Comparison of ENCODE assay signal across 17 cellular contexts in the genomic region with DNA sequence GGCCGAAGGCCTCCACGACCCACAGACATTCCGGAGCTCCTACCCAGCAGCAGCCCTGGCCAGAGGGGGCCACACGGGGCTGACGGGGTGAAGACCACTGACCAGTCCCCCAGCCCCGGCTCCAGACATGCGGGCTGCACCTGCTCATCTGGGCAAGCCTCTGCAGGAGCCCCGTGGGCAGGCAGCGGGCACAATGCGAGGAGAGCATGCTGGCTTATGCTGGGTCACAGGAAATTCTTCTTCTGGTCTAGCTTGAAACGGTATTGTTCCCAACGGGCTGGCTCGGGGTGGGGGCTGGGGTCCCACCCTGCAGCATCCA. TPM values are rescaled to one million over a fixed set of nuclear protein-coding genes. Genes with fewer than 3 reads are reported as not detected.
A peak's percentile ranks its signal among the peaks of the same experiment; 100 is the strongest.
DNase-seq lines count a peak whose midpoint lies in the region; ATAC-seq and TF ChIP-seq lines count a peak whose summit lies in the region.
"Had no signal": no experiment of that assay in that cellular context is flagged by ENCODE, and none has a peak within 500 bp of the region (broad histone marks: within the 10 kb centered on the region; RNA-seq: fewer than 3 reads in every experiment).

No MANE protein-coding gene starts in this region.

- H3K79me2 ChIP-seq in SK-N-SH (ENCODE audit: insufficient read depth) = no peaks in the 10 kb centered on the region

- H3K9ac ChIP-seq in SK-N-SH (no peak overlapping the region), iPS-15b (ENCODE audit: low read depth, low read length) (no peak overlapping the region)
- H3K9ac ChIP-seq: GM23248 had no signal

- H3K9me3 ChIP-seq in SK-N-SH = no peaks in the 10 kb centered on the region
- no peaks in the 10 kb centered on the region for H3K9me3 ChIP-seq in Panc1 (ENCODE audit: control insufficient read depth, insufficient read depth, low read depth, low read length)
- no peaks in the 10 kb centered on the region for H3K9me3 ChIP-seq in iPS-15b (ENCODE audit: control insufficient read depth, insufficient read depth, low read length)
- H3K9me3 ChIP-seq in upper lobe of right lung = no peaks in the 10 kb centered on the region

- WGBS in SK-N-SH (ENCODE audit: low lambda C conversion rate) = 24% methylated on average over 7 of the region's 13 CpGs

- in situ Hi-C loops in Panc1 (cut with HindIII; ENCODE audit: low pct_unique_long_range_greater_than_20kb, low sequenced_read_pairs) = no loop called here

- CTCF ChIA-PET in SK-N-SH (lab: Yijun Ruan, JAX) (interaction anchor here (0.6 to 5.2 kb wide), 4 partner anchors 9 to 1231 kb away, joined by 3 to 38 read pairs (median 5); a partner anchor contains a TSS), Panc1 (lab: Charles Lee) (no interaction called here)

- no peak for DNase-seq in SK-N-SH
- no peak for DNase-seq in Panc1 (ENCODE audit: low read depth, low spot score)
- DNase-seq in upper lobe of right lung = peak; percentile 61
- DNase-seq in T-helper 1 cell = no peak
- DNase-seq in HT-29 (ENCODE audit: low spot score) = no peak
- DNase-seq: ACHN; CD4-positive, alpha-beta T cell; DMS79; GDM1; GM23248; HCEC 1CT; KG1 had no signal

- H3F3A ChIP-seq in SK-N-SH (replicated peaks; ENCODE audit: insufficient read depth) = no peaks in the 10 kb centered on the region

- H3K27ac ChIP-seq in SK-N-SH (ENCODE audit: low read depth in 2 of 2, low read length in 1 of 2) (no peak overlapping the region), Panc1 (ENCODE audit: low read length) (no peak overlapping the region), upper lobe of right lung (no peak overlapping the region)
- H3K27ac ChIP-seq: C4-2B, GM23248 had no signal

- H3K4me3 ChIP-seq in SK-N-SH (ENCODE audit: low read depth in 2 of 2, low read length in 1 of 2) = no peak overlapping the region
- no peak overlapping the region for H3K4me3 ChIP-seq in Panc1 (ENCODE audit: low read depth in 2 of 2, low read length in 2 of 2)
- H3K4me3 ChIP-seq in iPS-15b (ENCODE audit: low read depth, low read length) = peak overlapping the region; percentile 13
- H3K4me3 ChIP-seq in upper lobe of right lung = no peak overlapping the region
- H3K4me3 ChIP-seq: GM23248 had no signal

- POLR2A ChIA-PET in SK-N-SH (lab: Yijun Ruan, JAX) = no interaction called here
- POLR2A ChIA-PET in Panc1 (lab: Charles Lee) = no interaction called here

- H3K4me1 ChIP-seq in SK-N-SH (ENCODE audit: control insufficient read depth in 1 of 2, insufficient read depth in 2 of 2, low read depth in 1 of 2, low read length in 1 of 2) (peaks cover 0 to 13% of the 10 kb centered on the region in 2 experiments; a peak in 1 of 4 replicates), Panc1 (ENCODE audit: control insufficient read depth, insufficient read depth, low read length) (peaks cover 26% of the 10 kb centered on the region), iPS-15b (ENCODE audit: control insufficient read depth, insufficient read depth, low read length) (peaks cover 8% of the 10 kb centered on the region), upper lobe of right lung (peaks cover 6% of the 10 kb centered on the region)

- no peak for TF ChIP-seq EP300 in SK-N-SH (IDR thresholded peaks at IDR 0.05; ENCODE audit: borderline replicate concordance in 1 of 2, low read depth in 1 of 2, low read length in 1 of 2)

- no peak overlapping the region for H2AFZ ChIP-seq in SK-N-SH (ENCODE audit: low read depth)
- H2AFZ ChIP-seq: GM23248 had no signal

- peak; percentile 14 for ATAC-seq in SK-N-SH treated with all-trans-retinoic acid at 6 μM for 48 hours
- peak; percentile 14; the same call in 1 of the 2 replicates for ATAC-seq in Panc1
- no peak for ATAC-seq in upper lobe of right lung

- H3K4me2 ChIP-seq in SK-N-SH = no peak overlapping the region

- no peak for TF ChIP-seq CTCF in SK-N-SH (IDR thresholded peaks at IDR 0.05)
- TF ChIP-seq CTCF in Panc1 (IDR thresholded peaks at IDR 0.05) = no peak
- TF ChIP-seq CTCF in upper lobe of right lung (IDR thresholded peaks at IDR 0.05) = no peak

- BruUV-seq in Panc1 (replicated peaks; lab: Mats Ljungman, UMichigan) = no TSS peak

- no peaks in the 10 kb centered on the region for H3K9me2 ChIP-seq in SK-N-SH

- H3K27me3 ChIP-seq in SK-N-SH (ENCODE audit: insufficient read depth) (peaks cover 45% of the 10 kb centered on the region), Panc1 (ENCODE audit: control insufficient read depth, insufficient read depth, low read length) (peaks cover 2% of the 10 kb centered on the region; the same call in 1 of the 2 replicates), iPS-15b (ENCODE audit: control insufficient read depth, insufficient read depth, low read length) (peaks cover 81% of the 10 kb centered on the region), upper lobe of right lung (peaks cover 84% of the 10 kb centered on the region)

- intact Hi-C loops in Panc1 (cut with micrococcal nuclease; ENCODE audit: unreplicated experiment) = no loop called here
- intact Hi-C loops in upper lobe of right lung (cut with DNase I) = no loop called here

- H4K20me1 ChIP-seq in SK-N-SH (ENCODE audit: insufficient read depth) = no peaks in the 10 kb centered on the region

- no peak for TF ChIP-seq RAD21 in SK-N-SH (IDR thresholded peaks at IDR 0.05; ENCODE audit: low read length)

- H3K36me3 ChIP-seq in SK-N-SH (replicated peaks in 1 of 2; ENCODE audit: control insufficient read depth in 1 of 2, insufficient read depth in 2 of 2, low read length in 1 of 2) (no peaks in the 10 kb centered on the region), Panc1 (ENCODE audit: control insufficient read depth, insufficient read depth, low read length) (no peaks in the 10 kb centered on the region), iPS-15b (ENCODE audit: control insufficient read depth, insufficient read depth, low read length) (no peaks in the 10 kb centered on the region), upper lobe of right lung (no peaks in the 10 kb centered on the region)

TF ChIP-seq in SK-N-SH treated with all-trans-retinoic acid at 6 μM for 48 hours, 23 proteins besides CTCF, POLR2A, EP300 and RAD21 (continues in another document):
- TF ChIP-seq ZNF565 (CRISPR knock-in tag; conservative IDR thresholded peaks at IDR 0.05; ENCODE audit: low read depth) = no peak
- TF ChIP-seq ZFP3 (CRISPR knock-in tag; IDR thresholded peaks at IDR 0.05) = no peak
- TF ChIP-seq OSR1 (CRISPR knock-in tag; IDR thresholded peaks at IDR 0.05) = no peak

TF ChIP-seq in SK-N-SH, 30 proteins besides CTCF, POLR2A, EP300 and RAD21:
- no peak for TF ChIP-seq MEF2A (IDR thresholded peaks at IDR 0.05; ENCODE audit: borderline replicate concordance, low read depth)
- TF ChIP-seq ELF1 (IDR thresholded peaks at IDR 0.05) = no peak
- no peak for TF ChIP-seq POLR2AphosphoS5 (IDR thresholded peaks at IDR 0.05; ENCODE audit: low read depth, low read length)

RNA-seq across cellular contexts. Expression of a gene that starts 1.4 kb away (rescaled TPM):
- 0.03 TPM in 1 of 2 replicates, not detected in the other for polyA plus RNA-seq in SK-N-SH (2012; rRNA removed)
- polyA plus RNA-seq in SK-N-SH (2012; cell fraction: cytosol; rRNA removed) = not detected in 2 replicates
- not detected in 2 replicates for polyA plus RNA-seq in SK-N-SH (2012; cell fraction: nucleus; rRNA removed)
- 3.3 TPM for total RNA-seq in Panc1 (2021; ENCODE audit: unreplicated experiment)
- polyA plus RNA-seq in Panc1 (2012; ENCODE audit: insufficient read length) = 2.3 TPM
- not detected for total RNA-seq in upper lobe of right lung
- total RNA-seq in HT-29 (2014; rRNA removed; shearing (Covaris generic)) = not detected in 2 replicates
- total RNA-seq: CD4-positive, alpha-beta T cell; Daoy; GM23248 had no signal
- polyA plus RNA-seq: BJ, GM23248 had no signal

RNA-seq across cellular contexts. Expression of a gene that starts 23.4 kb away (rescaled TPM):
- 30.1 and 31.4 TPM in 2 replicates for polyA plus RNA-seq in SK-N-SH (2012; rRNA removed)
- polyA plus RNA-seq in SK-N-SH (2012; cell fraction: cytosol; rRNA removed) = 17.1 and 26.6 TPM in 2 replicates
- polyA plus RNA-seq in SK-N-SH (2012; cell fraction: nucleus; rRNA removed) = 11.1 and 11.7 TPM in 2 replicates
- total RNA-seq in Panc1 (2021; ENCODE audit: unreplicated experiment) (25.3 TPM), upper lobe of right lung (28.8 TPM)
- polyA plus RNA-seq in Panc1 (2012; ENCODE audit: insufficient read length) = 44.3 TPM
- 31.7 and 35.7 TPM in 2 replicates for total RNA-seq in HT-29 (2014; rRNA removed; shearing (Covaris generic))

RNA-seq across cellular contexts. Expression of a gene that starts 34.9 kb away (rescaled TPM):
- polyA plus RNA-seq in SK-N-SH (2012; rRNA removed) = not detected in 2 replicates
- not detected in 2 replicates for polyA plus RNA-seq in SK-N-SH (2012; cell fraction: cytosol; rRNA removed)
- not detected in 2 replicates for polyA plus RNA-seq in SK-N-SH (2012; cell fraction: nucleus; rRNA removed)
- total RNA-seq in Panc1 (2021; ENCODE audit: unreplicated experiment) (0.26 TPM), upper lobe of right lung (not detected)
- polyA plus RNA-seq in Panc1 (2012; ENCODE audit: insufficient read length) = not detected
- not detected in 2 replicates for total RNA-seq in HT-29 (2014; rRNA removed; shearing (Covaris generic))
- total RNA-seq: CD4-positive, alpha-beta T cell; Daoy; GM23248 had no signal
- polyA plus RNA-seq: BJ, GM23248 had no signal

RNA-seq across cellular contexts. Expression of a gene that starts 39.7 kb away (rescaled TPM):
- polyA plus RNA-seq in SK-N-SH (2012; rRNA removed) = 251 and 468 TPM in 2 replicates
- polyA plus RNA-seq in SK-N-SH (2012; cell fraction: cytosol; rRNA removed) = 286 and 324 TPM in 2 replicates
- polyA plus RNA-seq in SK-N-SH (2012; cell fraction: nucleus; rRNA removed) = 116 and 213 TPM in 2 replicates
- total RNA-seq in Panc1 (2021; ENCODE audit: unreplicated experiment) (287 TPM), upper lobe of right lung (86.7 TPM)
- polyA plus RNA-seq in Panc1 (2012; ENCODE audit: insufficient read length) = 493 TPM
- total RNA-seq in HT-29 (2014; rRNA removed; shearing (Covaris generic)) = 415 and 426 TPM in 2 replicates

RNA-seq across cellular contexts. Expression of a gene that starts 45.0 kb away (rescaled TPM):
- 4,622 and 6,384 TPM in 2 replicates for polyA plus RNA-seq in SK-N-SH (2012; rRNA removed)
- polyA plus RNA-seq in SK-N-SH (2012; cell fraction: cytosol; rRNA removed) = 3,333 and 4,601 TPM in 2 replicates
- polyA plus RNA-seq in SK-N-SH (2012; cell fraction: nucleus; rRNA removed) = 1,948 and 2,502 TPM in 2 replicates
- total RNA-seq in Panc1 (2021; ENCODE audit: unreplicated experiment) = 2,794 TPM
- 3,901 TPM for polyA plus RNA-seq in Panc1 (2012; ENCODE audit: insufficient read length)
- 1,490 TPM for total RNA-seq in upper lobe of right lung
- total RNA-seq in HT-29 (2014; rRNA removed; shearing (Covaris generic)) = 4,154 and 4,232 TPM in 2 replicates
